In genomic region chr12:6774557-6775062, GRCh38 we compare ENCODE assay signal across 1 cellular context.
TF ChIP-seq lines count a peak whose summit lies in the region.

No MANE protein-coding gene starts in this region.

TF ChIP-seq in H1, 55 proteins besides CTCF, POLR2A, EP300 and RAD21:
- no peak for TF ChIP-seq YY1 (IDR thresholded peaks at IDR 0.05; ENCODE audit: low read depth, low read length)
- no peak for TF ChIP-seq KDM1A (IDR thresholded peaks at IDR 0.05; ENCODE audit: borderline replicate concordance, low read length)
- no peak for TF ChIP-seq TBP (IDR thresholded peaks at IDR 0.05; ENCODE audit: low read depth, low read length)
- no peak for TF ChIP-seq BCL11A (IDR thresholded peaks at IDR 0.05; ENCODE audit: low read depth in 2 of 2, low read length in 2 of 2)
- TF ChIP-seq, protein P1, sequence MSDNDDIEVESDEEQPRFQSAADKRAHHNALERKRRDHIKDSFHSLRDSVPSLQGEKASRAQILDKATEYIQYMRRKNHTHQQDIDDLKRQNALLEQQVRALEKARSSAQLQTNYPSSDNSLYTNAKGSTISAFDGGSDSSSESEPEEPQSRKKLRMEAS (IDR thresholded peaks at IDR 0.05) = no peak
- no peak for TF ChIP-seq JUND (IDR thresholded peaks at IDR 0.05; ENCODE audit: low read length)
- TF ChIP-seq CREB1 (IDR thresholded peaks at IDR 0.05) = no peak
- no peak for TF ChIP-seq ATF3 (IDR thresholded peaks at IDR 0.05; ENCODE audit: insufficient read depth, low read depth, low read length)
- no peak for TF ChIP-seq CHD2 (IDR thresholded peaks at IDR 0.05; ENCODE audit: low read length)
